In the genomic region with DNA sequence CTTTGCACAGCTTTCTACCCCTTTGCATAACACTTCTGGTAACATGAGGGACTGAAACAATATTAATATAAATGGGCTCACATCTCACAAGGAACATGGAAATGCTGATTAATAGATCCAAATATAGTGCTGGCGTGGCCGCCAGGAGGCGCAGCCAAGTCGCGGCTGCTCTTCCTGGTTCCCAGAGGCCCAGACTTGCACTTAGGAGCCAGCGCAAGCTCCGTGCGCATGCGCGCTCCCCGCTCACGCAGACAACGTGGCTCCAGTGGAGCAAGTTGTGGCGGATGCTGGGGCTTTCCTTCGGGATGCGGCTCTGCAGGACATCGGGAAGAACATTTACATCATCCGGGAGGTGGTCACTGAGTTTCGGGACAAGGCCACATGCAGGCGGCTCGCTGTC, we compare ENCODE assay signal across 19 cellular contexts.
"Had no signal": no experiment of that assay in that cellular context is flagged by ENCODE, and none has a peak within 500 bp of the region (broad histone marks: within the 10 kb centered on the region; RNA-seq: fewer than 3 reads in every experiment).

No MANE protein-coding gene starts in this region.

- H3K36me3 Mint-ChIP-seq: activated naive CD4-positive, alpha-beta T cell treated with anti-CD3 and anti-CD28 coated beads, Interleukin-2, amount 50 U/mL, for 24 hours; natural killer cell had no signal

- H3K9me3 Mint-ChIP-seq: activated naive CD4-positive, alpha-beta T cell treated with anti-CD3 and anti-CD28 coated beads, Interleukin-2, amount 50 U/mL, for 24 hours; activated T-cell treated with anti-CD3 and anti-CD28 coated beads, Interleukin-2, amount 50 U/mL, for 72 hours had no signal

- H3K4me1 ChIP-seq: lower lobe of right lung, vagina had no signal

- H3K4me1 Mint-ChIP-seq: activated naive CD4-positive, alpha-beta T cell treated with anti-CD3 and anti-CD28 coated beads, Interleukin-2, amount 50 U/mL, for 24 hours; central memory CD8-positive, alpha-beta T cell; natural killer cell had no signal

- H3K9me3 ChIP-seq: ascending aorta, lower lobe of right lung, tibial nerve, vagina had no signal

- H3K4me3 ChIP-seq: ascending aorta, esophagus squamous epithelium, lower lobe of right lung, tibial nerve, vagina had no signal

- H3K27ac Mint-ChIP-seq: activated naive CD4-positive, alpha-beta T cell treated with anti-CD3 and anti-CD28 coated beads, Interleukin-2, amount 50 U/mL, for 24 hours; activated T-cell treated with anti-CD3 and anti-CD28 coated beads, Interleukin-2, amount 50 U/mL, for 72 hours; natural killer cell had no signal

- H3K4me3 Mint-ChIP-seq: activated naive CD4-positive, alpha-beta T cell treated with anti-CD3 and anti-CD28 coated beads, Interleukin-2, amount 50 U/mL, for 24 hours; activated T-cell treated with anti-CD3 and anti-CD28 coated beads, Interleukin-2, amount 50 U/mL, for 72 hours; central memory CD8-positive, alpha-beta T cell; natural killer cell had no signal

- H3K27me3 Mint-ChIP-seq: activated naive CD4-positive, alpha-beta T cell treated with anti-CD3 and anti-CD28 coated beads, Interleukin-2, amount 50 U/mL, for 24 hours; central memory CD8-positive, alpha-beta T cell had no signal

- H3K36me3 ChIP-seq: ascending aorta, esophagus squamous epithelium, lower lobe of right lung, tibial nerve, vagina had no signal

- H3K27ac ChIP-seq: ascending aorta, esophagus squamous epithelium, lower lobe of right lung, tibial nerve, vagina had no signal

- DNase-seq: activated CD4-positive, alpha-beta T cell treated with anti-CD3 and anti-CD28 coated beads, Interleukin-2, amount 50 U/mL, for 1 hour; activated CD8-positive, alpha-beta memory T cell treated with anti-CD3 and anti-CD28 coated beads, Interleukin-2, amount 50 U/mL, for 4 hours; activated gamma-delta T cell; activated T-cell treated with anti-CD3 and anti-CD28 coated beads, Interleukin-2, amount 50 U/mL, for 72 hours; cortex of kidney; effector CD8-positive, alpha-beta T cell; esophagus squamous epithelium; left cardiac atrium; lower lobe of right lung; natural killer cell; stimulated activated CD4-positive, alpha-beta T cell treated with anti-CD3 and anti-CD28 coated beads, Interleukin-12 subunit alpha, Interleukin-12 subunit beta, amount 100 ng/mL, for 4 hours; stimulated activated CD4-positive, alpha-beta T cell treated with anti-CD3 and anti-CD28 coated beads, Interleukin-1b, Interleukin-23, amount 100 ng/mL, for 48 hours; stimulated activated CD8-positive, alpha-beta memory T cell treated with anti-CD3 and anti-CD28 coated beads, Interleukin-4, amount 100 ng/mL, for 48 hours; stimulated activated naive CD4-positive, alpha-beta T cell treated with Interleukin-2 at 50 U/mL for 16 hours had no signal

- H3K27me3 ChIP-seq: ascending aorta, esophagus squamous epithelium, tibial nerve, vagina had no signal
